In the genomic region with DNA sequence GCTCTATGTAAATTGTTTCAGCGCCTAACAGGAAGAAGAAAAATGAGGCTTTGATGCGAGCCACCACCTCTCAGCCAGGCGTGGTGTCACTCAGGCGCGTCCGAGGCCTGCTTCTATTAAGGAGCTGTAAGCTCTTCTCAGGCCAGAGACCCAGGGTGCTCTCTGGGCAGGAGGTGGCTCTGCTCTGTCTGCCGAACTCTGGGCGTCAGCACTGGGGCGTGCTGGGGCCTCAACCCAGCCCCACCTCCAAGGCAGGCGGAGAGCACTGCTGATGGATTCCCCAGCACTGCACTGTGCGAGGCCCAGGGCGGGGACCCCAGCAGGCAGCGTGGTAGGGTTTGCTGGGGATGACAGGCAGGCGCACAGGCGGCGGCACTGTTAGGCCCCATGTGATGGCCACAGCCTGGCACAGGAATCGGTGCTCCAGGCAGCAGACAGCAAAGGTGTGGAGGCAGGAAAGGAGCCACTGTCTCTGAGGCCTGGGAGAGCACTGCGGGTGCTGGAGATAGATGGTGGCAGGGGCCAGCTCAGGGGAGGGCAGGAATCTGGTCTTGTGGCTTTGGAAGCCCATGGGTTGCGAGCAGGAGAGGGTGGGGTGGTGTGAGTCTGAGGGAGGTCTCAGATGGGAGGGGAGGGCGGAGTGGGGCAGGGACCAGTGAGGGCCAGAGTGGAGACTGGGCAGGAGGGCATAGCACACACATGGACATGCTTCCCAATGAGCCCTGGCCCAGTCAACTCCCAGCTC, we compare ENCODE assay signal across 9 cellular contexts.
DNase-seq lines count a peak whose midpoint lies in the region; ATAC-seq, FAIRE-seq and TF ChIP-seq lines count a peak whose summit lies in the region.
"Had no signal": no experiment of that assay in that cellular context is flagged by ENCODE, and none has a peak within 500 bp of the region (broad histone marks: within the 10 kb centered on the region; RNA-seq: fewer than 3 reads in every experiment).

No MANE protein-coding gene starts in this region.

- H3K9ac ChIP-seq in Loucy (ENCODE audit: low read depth, low read length, poor library complexity, severe bottlenecking): peak overlapping the region; percentile 61
- peak overlapping the region; percentile 75 for H3K9ac ChIP-seq in keratinocyte (ENCODE audit: control insufficient read depth, extremely low read depth, insufficient read depth, low read length)

- TF ChIP-seq CTCF in Loucy (conservative IDR thresholded peaks at IDR 0.05; ENCODE audit: low read length) (no peak), keratinocyte (optimal IDR thresholded peaks at IDR 0.05 in 1 of 3, IDR thresholded peaks at IDR 0.05 in 1 of 3, conservative IDR thresholded peaks at IDR 0.05 in 1 of 3; ENCODE audit: extremely low read depth in 1 of 3, insufficient read depth in 2 of 3, low read length in 3 of 3) (no peak)

- no peak overlapping the region for H3K4me3 ChIP-seq in CD4-positive, CD25-positive, alpha-beta regulatory T cell (ENCODE audit: low read depth, low read length)
- H3K4me3 ChIP-seq in Loucy (ENCODE audit: low read length, poor library complexity, severe bottlenecking) (no peak overlapping the region), keratinocyte (ENCODE audit: control insufficient read depth in 2 of 3, extremely low read depth in 1 of 3, insufficient read depth in 2 of 3, low read depth in 1 of 3, low read length in 3 of 3) (no peak overlapping the region)

- no peaks in the 10 kb centered on the region for H3K36me3 ChIP-seq in CD4-positive, CD25-positive, alpha-beta regulatory T cell (ENCODE audit: control insufficient read depth, insufficient read depth, low read length)
- peaks cover 16% of the 10 kb centered on the region; the same call in 1 of the 2 replicates for H3K36me3 ChIP-seq in Loucy (ENCODE audit: insufficient read depth, low read length)
- peaks cover 0 to 6% of the 10 kb centered on the region in 2 experiments for H3K36me3 ChIP-seq in keratinocyte (ENCODE audit: control insufficient read depth in 2 of 2, extremely low read depth in 1 of 2, insufficient read depth in 2 of 2, low read length in 2 of 2)

- DNase-seq in CD4-positive, CD25-positive, alpha-beta regulatory T cell: peak in 1 of 3 donors; percentile 51
- DNase-seq in keratinocyte (ENCODE audit: low read depth, low spot score) (no peak), T-helper 9 cell (no peak), NCI-H146 treated with DMSO at 0.1 percent for 48 hours (lab: John Stamatoyannopoulos, UW; ENCODE audit: unreplicated experiment) (no peak), NCI-H774 (lab: John Stamatoyannopoulos, UW) (no peak)
- DNase-seq in stimulated activated CD8-positive, alpha-beta memory T cell treated with anti-CD3 and anti-CD28 coated beads, Interleukin-4, amount 100 ng/mL, for 48 hours: no peak
- DNase-seq: T-helper 2 cell had no signal

- H3K4me2 ChIP-seq in Loucy (ENCODE audit: low read depth, low read length, poor library complexity, severe bottlenecking) (peak overlapping the region; percentile 13), keratinocyte (ENCODE audit: control insufficient read depth, extremely low read depth, insufficient read depth, low read depth, low read length) (peak overlapping the region; percentile 36)

- no peaks in the 10 kb centered on the region for H3K9me1 ChIP-seq in keratinocyte (ENCODE audit: control insufficient read depth, extremely low read depth, insufficient read depth, low read length)

- peak overlapping the region in 1 of 4 donors; percentile 28 for H3K4me3 Mint-ChIP-seq in CD4-positive, CD25-positive, alpha-beta regulatory T cell

- H3K9me3 Mint-ChIP-seq in CD4-positive, CD25-positive, alpha-beta regulatory T cell: no peaks in the 10 kb centered on the region

- H3K4me1 ChIP-seq in CD4-positive, CD25-positive, alpha-beta regulatory T cell (ENCODE audit: control insufficient read depth, insufficient read depth, low read length, poor library complexity, severe bottlenecking): peaks cover 2% of the 10 kb centered on the region
- H3K4me1 ChIP-seq in Loucy (ENCODE audit: insufficient read depth, low read length, poor library complexity, severe bottlenecking) (peaks cover 94% of the 10 kb centered on the region), keratinocyte (ENCODE audit: control insufficient read depth, extremely low read depth, insufficient read depth, low read length) (peaks cover 20% of the 10 kb centered on the region)

- FAIRE-seq in keratinocyte (lab: Jason Lieb, UNC): no peak

- H3K27ac ChIP-seq in CD4-positive, CD25-positive, alpha-beta regulatory T cell (ENCODE audit: insufficient read depth, low read length, poor library complexity, severe bottlenecking): no peak overlapping the region
- peak overlapping the region; percentile 91 for H3K27ac ChIP-seq in keratinocyte (ENCODE audit: control insufficient read depth, insufficient read depth, low read length)

- H3K27ac Mint-ChIP-seq in CD4-positive, CD25-positive, alpha-beta regulatory T cell: peak overlapping the region in 2 of 3 donors; percentile 48 to 62

- peaks cover 0 to 25% (median 3%) of the 10 kb centered on the region in 4 donors for H3K4me1 Mint-ChIP-seq in CD4-positive, CD25-positive, alpha-beta regulatory T cell

- H2AFZ ChIP-seq in Loucy (ENCODE audit: low read length) (no peak overlapping the region), keratinocyte (ENCODE audit: control insufficient read depth, low read length) (no peak overlapping the region)

- no peaks in the 10 kb centered on the region for H3K36me3 Mint-ChIP-seq in CD4-positive, CD25-positive, alpha-beta regulatory T cell

- H3F3A ChIP-seq in Loucy (ENCODE audit: low read depth): peaks cover 25% of the 10 kb centered on the region

- peaks cover 84% of the 10 kb centered on the region for H3K79me2 ChIP-seq in Loucy (ENCODE audit: insufficient read depth, low read length)
- peaks cover 46% of the 10 kb centered on the region for H3K79me2 ChIP-seq in keratinocyte (ENCODE audit: control insufficient read depth, insufficient read depth, low read length)

- H3K9me2 ChIP-seq in Loucy (replicated peaks; ENCODE audit: low read depth, low read length): no peaks in the 10 kb centered on the region

- H4K20me1 ChIP-seq in Loucy (ENCODE audit: insufficient read depth, low read length, poor library complexity, severe bottlenecking) (peaks cover 28% of the 10 kb centered on the region), keratinocyte (ENCODE audit: control insufficient read depth, extremely low read depth, insufficient read depth, low read length) (no peaks in the 10 kb centered on the region)

- ATAC-seq in CD4-positive, CD25-positive, alpha-beta regulatory T cell (ENCODE audit: low read depth in 2 of 2): peak in 1 of 2 donors; percentile 23
- ATAC-seq in GM19463 (IDR thresholded peaks at IDR 0.05; ENCODE audit: unreplicated experiment): peak; percentile 51

- H3K9me3 ChIP-seq in CD4-positive, CD25-positive, alpha-beta regulatory T cell (ENCODE audit: control insufficient read depth in 2 of 2, low read length in 2 of 2): no peaks in the 10 kb centered on the region
- H3K9me3 ChIP-seq in Loucy (ENCODE audit: insufficient read depth, low read depth, low read length) (no peaks in the 10 kb centered on the region), keratinocyte (ENCODE audit: control insufficient read depth, low read depth, low read length) (no peaks in the 10 kb centered on the region)

- H3K27me3 Mint-ChIP-seq in CD4-positive, CD25-positive, alpha-beta regulatory T cell: no peaks in the 10 kb centered on the region

- H3K27me3 ChIP-seq in CD4-positive, CD25-positive, alpha-beta regulatory T cell (ENCODE audit: control insufficient read depth, insufficient read depth, low read length): no peaks in the 10 kb centered on the region
- no peaks in the 10 kb centered on the region for H3K27me3 ChIP-seq in Loucy (ENCODE audit: insufficient read depth, low read length, poor library complexity, severe bottlenecking)
- no peaks in the 10 kb centered on the region for H3K27me3 ChIP-seq in keratinocyte (ENCODE audit: control insufficient read depth, extremely low read depth, insufficient read depth, low read length)

- dilution Hi-C loops in keratinocyte (cut with MboI; ENCODE audit: extremely low pct_ligation_motif_present, low sequenced_read_pairs): no loop called here
